Comparison of ENCODE assay signal across 13 cellular contexts in the genomic region with DNA sequence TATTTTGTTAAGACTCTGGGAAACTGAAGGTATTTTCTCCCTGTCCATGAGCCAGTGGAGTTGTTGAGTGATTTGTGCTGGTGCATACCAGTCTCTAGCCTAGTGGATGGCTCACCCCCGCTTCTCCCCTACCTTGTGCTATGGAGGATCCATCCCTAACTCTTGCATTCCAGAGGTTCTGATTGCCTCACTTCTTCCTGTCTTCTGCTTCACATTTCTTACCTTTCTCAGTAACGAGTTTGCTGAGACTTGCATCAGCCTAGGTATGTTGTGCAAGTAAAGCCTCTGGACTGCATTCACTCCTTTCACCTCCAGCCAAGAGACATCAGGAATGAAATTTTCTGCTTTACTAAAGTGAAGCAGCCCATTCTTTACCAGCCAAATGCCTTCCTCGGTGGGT.
A peak's percentile ranks its signal among the peaks of the same experiment; 100 is the strongest.
DNase-seq lines count a peak whose midpoint lies in the region; ATAC-seq lines count a peak whose summit lies in the region.
"Had no signal": no experiment of that assay in that cellular context is flagged by ENCODE, and none has a peak within 500 bp of the region (broad histone marks: within the 10 kb centered on the region; RNA-seq: fewer than 3 reads in every experiment).

No MANE protein-coding gene starts in this region.

- peak overlapping the region; percentile 64 for H3K27ac Mint-ChIP-seq in activated naive CD8-positive, alpha-beta T cell treated with anti-CD3 and anti-CD28 coated beads for 36 hours
- H3K27ac Mint-ChIP-seq in naive B cell: peak overlapping the region; percentile 93 to 99 (median 98)
- H3K27ac Mint-ChIP-seq: CD4-positive, alpha-beta T cell; progenitor cell of endocrine pancreas had no signal

- no peaks in the 10 kb centered on the region for H3K27me3 Mint-ChIP-seq in activated naive CD8-positive, alpha-beta T cell treated with anti-CD3 and anti-CD28 coated beads for 36 hours
- no peaks in the 10 kb centered on the region for H3K27me3 Mint-ChIP-seq in naive B cell
- H3K27me3 Mint-ChIP-seq: CD4-positive, alpha-beta T cell; progenitor cell of endocrine pancreas had no signal

- peaks cover 38% of the 10 kb centered on the region for H3K4me1 Mint-ChIP-seq in activated naive CD8-positive, alpha-beta T cell treated with anti-CD3 and anti-CD28 coated beads for 36 hours
- H3K4me1 Mint-ChIP-seq in naive B cell: peaks cover 67 to 94% (median 79%) of the 10 kb centered on the region in 3 donors

- ATAC-seq in HG02763 (IDR thresholded peaks at IDR 0.05; ENCODE audit: unreplicated experiment): peak; percentile 16
- no peak for ATAC-seq in naive B cell (ENCODE audit: low read depth in 2 of 2)
- ATAC-seq in HG03442 (IDR thresholded peaks at IDR 0.05; ENCODE audit: unreplicated experiment): no peak

- peaks cover 4% of the 10 kb centered on the region for H3K36me3 Mint-ChIP-seq in activated naive CD8-positive, alpha-beta T cell treated with anti-CD3 and anti-CD28 coated beads for 36 hours
- H3K36me3 Mint-ChIP-seq in naive B cell: peaks cover 0 to 9% of the 10 kb centered on the region in 2 donors

- H3K9me3 Mint-ChIP-seq in activated naive CD8-positive, alpha-beta T cell treated with anti-CD3 and anti-CD28 coated beads for 36 hours: no peaks in the 10 kb centered on the region
- peaks cover 0 to 4% (median 0%) of the 10 kb centered on the region in 7 donors for H3K9me3 Mint-ChIP-seq in naive B cell
- H3K9me3 Mint-ChIP-seq: CD4-positive, alpha-beta T cell had no signal

- no peak overlapping the region for H3K4me3 Mint-ChIP-seq in activated naive CD8-positive, alpha-beta T cell treated with anti-CD3 and anti-CD28 coated beads for 36 hours
- peak overlapping the region; percentile 47 to 88 (median 70) for H3K4me3 Mint-ChIP-seq in naive B cell
- H3K4me3 Mint-ChIP-seq: CD4-positive, alpha-beta T cell had no signal

- DNase-seq in EH (ENCODE audit: low read depth) (peak; percentile 76), naive B cell (no peak), NCI-H2081 (lab: John Stamatoyannopoulos, UW) (no peak), SHP77 (lab: John Stamatoyannopoulos, UW) (no peak)
- no peak for DNase-seq in activated naive CD8-positive, alpha-beta T cell treated with anti-CD3 and anti-CD28 coated beads for 36 hours
- DNase-seq in activated CD8-positive, alpha-beta memory T cell treated with anti-CD3 and anti-CD28 coated beads, Interleukin-2, amount 50 U/mL, for 48 hours: no peak
- DNase-seq: activated CD4-positive, alpha-beta T cell treated with anti-CD3 and anti-CD28 coated beads, Interleukin-2, amount 50 U/mL, for 1 hour; amygdala; CD4-positive, alpha-beta T cell; NCI-H1694 treated with DMSO at 0.1 percent for 48 hours had no signal
